Comparison of ENCODE assay signal across 8 cellular contexts in the genomic region with DNA sequence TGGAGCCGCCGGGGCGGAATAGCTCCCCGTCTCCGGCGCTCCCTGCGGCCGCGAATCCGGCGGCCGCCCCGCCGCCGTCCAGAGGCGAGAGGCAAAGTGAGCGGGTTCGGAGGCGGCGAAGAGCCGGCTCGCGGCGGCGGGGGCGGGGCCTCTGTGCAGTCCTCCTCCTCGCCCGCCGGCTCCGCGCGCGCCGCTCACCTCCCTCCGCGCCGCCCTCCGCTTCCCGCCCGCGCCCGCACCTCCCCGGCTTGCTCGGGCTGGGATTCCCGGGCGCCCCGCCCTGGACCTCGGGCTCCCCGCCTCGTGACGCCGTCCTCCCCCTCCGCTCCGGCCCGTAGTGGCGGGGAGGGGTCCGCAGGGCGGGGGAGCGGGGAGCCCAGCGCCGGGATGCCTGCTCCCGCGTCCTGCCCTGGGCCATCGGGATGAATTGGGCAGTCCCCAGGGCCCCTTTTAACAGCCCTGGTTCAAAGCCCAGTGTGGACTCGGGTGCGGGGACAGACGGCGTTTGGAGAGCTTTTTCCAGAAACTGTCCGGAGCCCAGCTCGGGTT. TPM values are rescaled to one million over a fixed set of nuclear protein-coding genes. Genes with fewer than 3 reads are reported as not detected.
DNase-seq lines count a peak whose midpoint lies in the region; ATAC-seq and TF ChIP-seq lines count a peak whose summit lies in the region.

A gene with protein sequence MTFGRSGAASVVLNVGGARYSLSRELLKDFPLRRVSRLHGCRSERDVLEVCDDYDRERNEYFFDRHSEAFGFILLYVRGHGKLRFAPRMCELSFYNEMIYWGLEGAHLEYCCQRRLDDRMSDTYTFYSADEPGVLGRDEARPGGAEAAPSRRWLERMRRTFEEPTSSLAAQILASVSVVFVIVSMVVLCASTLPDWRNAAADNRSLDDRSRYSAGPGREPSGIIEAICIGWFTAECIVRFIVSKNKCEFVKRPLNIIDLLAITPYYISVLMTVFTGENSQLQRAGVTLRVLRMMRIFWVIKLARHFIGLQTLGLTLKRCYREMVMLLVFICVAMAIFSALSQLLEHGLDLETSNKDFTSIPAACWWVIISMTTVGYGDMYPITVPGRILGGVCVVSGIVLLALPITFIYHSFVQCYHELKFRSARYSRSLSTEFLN (minus strand): TSS at position 98 of the 549 bp plus-strand sequence. CDS start 481 bp downstream, outside the sequence.

- DNase-seq in CD4-positive, alpha-beta T cell, result peak; percentile 32 to 68 (median 51)
- no peak for DNase-seq in LNCaP clone FGC (ENCODE audit: low read depth)
- peak; percentile 78 for DNase-seq in SKM-1 treated with dmso at 0.1 percent for 144 hours (lab: John Stamatoyannopoulos, UW; ENCODE audit: unreplicated experiment)
- peak; percentile 82 for DNase-seq in activated naive CD8-positive, alpha-beta T cell treated with anti-CD3 and anti-CD28 coated beads, Interleukin-2, amount 10 ng/mL, durations not matched to agents 7 days and 5 days
- DNase-seq in right cardiac atrium, result peak; percentile 44 to 82 (median 79)
- no peak for DNase-seq in gastrocnemius medialis

- in situ Hi-C loops in gastrocnemius medialis (cut with MboI; ENCODE audit: low sequenced_read_pairs in 4 of 4), result no loop called here

- no peak within 1 kb of the TSS for H3K27ac ChIP-seq in CD4-positive, alpha-beta T cell (ENCODE audit: low read depth, low read length)
- H3K27ac ChIP-seq in right cardiac atrium (ENCODE audit: low read length), result no peak within 1 kb of the TSS
- no peak within 1 kb of the TSS for H3K27ac ChIP-seq in gastrocnemius medialis

- no peaks in the 10 kb centered on the region for H3K36me3 Mint-ChIP-seq in CD4-positive, alpha-beta T cell (ENCODE audit: low read depth)
- H3K36me3 Mint-ChIP-seq in activated naive CD8-positive, alpha-beta T cell treated with anti-CD3 and anti-CD28 coated beads, Interleukin-2, amount 10 ng/mL, durations not matched to agents 7 days and 5 days, result no peaks in the 10 kb centered on the region

- H3K9me3 Mint-ChIP-seq in CD4-positive, alpha-beta T cell, result no peaks in the 10 kb centered on the region
- no peaks in the 10 kb centered on the region for H3K9me3 Mint-ChIP-seq in activated naive CD8-positive, alpha-beta T cell treated with anti-CD3 and anti-CD28 coated beads, Interleukin-2, amount 10 ng/mL, durations not matched to agents 7 days and 5 days

- H3K27ac Mint-ChIP-seq in CD4-positive, alpha-beta T cell, result peak within 1 kb of the TSS; percentile 68
- peak within 1 kb of the TSS; percentile 68 for H3K27ac Mint-ChIP-seq in activated naive CD8-positive, alpha-beta T cell treated with anti-CD3 and anti-CD28 coated beads, Interleukin-2, amount 10 ng/mL, durations not matched to agents 7 days and 5 days

- no peak for TF ChIP-seq CTCF in CD4-positive, alpha-beta T cell (IDR thresholded peaks at IDR 0.05)
- TF ChIP-seq CTCF in LNCaP clone FGC (IDR thresholded peaks at IDR 0.05; ENCODE audit: control insufficient read depth, extremely low read depth, insufficient read depth), result no peak
- TF ChIP-seq CTCF in gastrocnemius medialis (IDR thresholded peaks at IDR 0.05 in 4 of 5, conservative IDR thresholded peaks at IDR 0.05 in 1 of 5), result no peak

- intact Hi-C loops in CD4-positive, alpha-beta T cell (cut with DNase I, micrococcal nuclease), result loop anchor here (2.0 to 10.0 kb wide), 5 partner anchors 71 to 649 kb away; a partner anchor contains a TSS
- intact Hi-C loops in right cardiac atrium (cut with DNase I) (loop anchor here in 2 of 4 donors (10.0 kb wide), 1 partner anchor 171 kb away; no protein-coding TSS in a partner anchor), gastrocnemius medialis (cut with DNase I; ENCODE audit: low total_unique reads) (loop anchor here (10.0 kb wide), 1 partner anchor 271 kb away; a partner anchor contains a TSS)

- ATAC-seq in CD4-positive, alpha-beta T cell (ENCODE audit: poor library complexity), result peak; percentile 80
- ATAC-seq in GM21390 (IDR thresholded peaks at IDR 0.05; ENCODE audit: unreplicated experiment) (peak; percentile 63), right cardiac atrium (peak; percentile 92 to 93), gastrocnemius medialis (peak; percentile 53 to 64), HG02938 (IDR thresholded peaks at IDR 0.05; ENCODE audit: unreplicated experiment) (no peak)
- ATAC-seq in activated naive CD8-positive, alpha-beta T cell treated with anti-CD3 and anti-CD28 coated beads, Interleukin-2, amount 10 ng/mL, durations not matched to agents 7 days and 5 days (ENCODE audit: low read depth), result peak; percentile 75

- no peaks in the 10 kb centered on the region for H3K9me3 ChIP-seq in CD4-positive, alpha-beta T cell (ENCODE audit: control insufficient read depth, low read length)
- H3K9me3 ChIP-seq in right cardiac atrium (ENCODE audit: control insufficient read depth, low read length) (no peaks in the 10 kb centered on the region), gastrocnemius medialis (no peaks in the 10 kb centered on the region)

- no peaks in the 10 kb centered on the region for H3K27me3 Mint-ChIP-seq in CD4-positive, alpha-beta T cell
- peaks cover 24% of the 10 kb centered on the region for H3K27me3 Mint-ChIP-seq in activated naive CD8-positive, alpha-beta T cell treated with anti-CD3 and anti-CD28 coated beads, Interleukin-2, amount 10 ng/mL, durations not matched to agents 7 days and 5 days

- no peaks in the 10 kb centered on the region for H3K36me3 ChIP-seq in gastrocnemius medialis

- CTCF ChIA-PET in CD4-positive, alpha-beta T cell (lab: Charles Lee), result interaction anchor here (1.0 kb wide), 1 partner anchor 170 kb away, joined by 3 read pairs; no protein-coding TSS in a partner anchor

- peak within 1 kb of the TSS; percentile 96 for H3K4me3 Mint-ChIP-seq in CD4-positive, alpha-beta T cell
- peak within 1 kb of the TSS; percentile 96 for H3K4me3 Mint-ChIP-seq in activated naive CD8-positive, alpha-beta T cell treated with anti-CD3 and anti-CD28 coated beads, Interleukin-2, amount 10 ng/mL, durations not matched to agents 7 days and 5 days

- peaks cover 8% of the 10 kb centered on the region for H3K4me1 Mint-ChIP-seq in CD4-positive, alpha-beta T cell (ENCODE audit: low read depth)
- H3K4me1 Mint-ChIP-seq in activated naive CD8-positive, alpha-beta T cell treated with anti-CD3 and anti-CD28 coated beads, Interleukin-2, amount 10 ng/mL, durations not matched to agents 7 days and 5 days, result peaks cover 12% of the 10 kb centered on the region

- TF ChIP-seq POLR2A in gastrocnemius medialis (IDR thresholded peaks at IDR 0.05), result no peak

- POLR2A ChIA-PET in CD4-positive, alpha-beta T cell (lab: Charles Lee), result interaction anchor here (1.0 to 1.7 kb wide), 4 partner anchors 132 to 388 kb away, joined by 3 to 7 read pairs (median 5); no protein-coding TSS in a partner anchor
- POLR2A ChIA-PET in activated naive CD8-positive, alpha-beta T cell treated with anti-CD3 and anti-CD28 coated beads, Interleukin-2, amount 10 ng/mL, durations not matched to agents 7 days and 5 days (lab: Charles Lee), result interaction anchor here (1.2 kb wide), 1 partner anchor 15 kb away, joined by 3 read pairs; no protein-coding TSS in a partner anchor

- H3K4me1 ChIP-seq in right cardiac atrium (ENCODE audit: control insufficient read depth, insufficient read depth, low read length), result peaks cover 3% of the 10 kb centered on the region
- peaks cover 0 to 6% of the 10 kb centered on the region in 2 donors for H3K4me1 ChIP-seq in gastrocnemius medialis

- peaks cover 6% of the 10 kb centered on the region for H3K27me3 ChIP-seq in CD4-positive, alpha-beta T cell (ENCODE audit: control insufficient read depth, insufficient read depth, low read length)
- H3K27me3 ChIP-seq in right cardiac atrium (ENCODE audit: control insufficient read depth, insufficient read depth) (no peaks in the 10 kb centered on the region), gastrocnemius medialis (peaks cover 22 to 30% (median 23%) of the 10 kb centered on the region in 3 donors)

- WGBS in right cardiac atrium, result under 1% methylated on average over 70 of the region's 70 CpGs

- H3K4me3 ChIP-seq in LNCaP clone FGC (ENCODE audit: low read depth, low read length) (peak within 1 kb of the TSS; percentile 54), right cardiac atrium (ENCODE audit: low read length) (peak within 1 kb of the TSS; percentile 63), gastrocnemius medialis (peak within 1 kb of the TSS; percentile 55 to 64 (median 58))

RNA-seq across cellular contexts. Expression of the gene that starts here (rescaled TPM):
- total RNA-seq in CD4-positive, alpha-beta T cell, result under 1 TPM; 0.25 to 0.49 TPM
- total RNA-seq in activated naive CD8-positive, alpha-beta T cell treated with anti-CD3 and anti-CD28 coated beads, Interleukin-2, amount 10 ng/mL, durations not matched to agents 7 days and 5 days, result under 1 TPM in 1 of 2 experiments, not detected in 1; 0.11 TPM
- total RNA-seq in right cardiac atrium, result not detected
- not detected for polyA plus RNA-seq in right cardiac atrium
- under 1 TPM in 1 of 4 donors, not detected in 3; 0.15 TPM for total RNA-seq in gastrocnemius medialis

Comparison
In these comparisons a context has a peak if more than half of its experiments do, and no peak if none do; other contexts are left out.
1. Peak in DNase-seq and ATAC-seq in CD4-positive, alpha-beta T cell; RNA of the gene not detected or under 1 TPM.
2. Peak in DNase-seq and ATAC-seq in activated naive CD8-positive, alpha-beta T cell treated with anti-CD3 and anti-CD28 coated beads, Interleukin-2, amount 10 ng/mL, durations not matched to agents 7 days and 5 days; RNA of the gene not detected or under 1 TPM.
3. Peak in DNase-seq, ATAC-seq and H3K4me3 ChIP-seq in right cardiac atrium; RNA of the gene not detected or under 1 TPM.
4. Peak in ATAC-seq and H3K4me3 ChIP-seq in gastrocnemius medialis; RNA of the gene not detected or under 1 TPM.